ENCODE assay signal across 17 cellular contexts in genomic region chr3:74789111-74789510, GRCh38.
DNase-seq lines count a peak whose midpoint lies in the region; ATAC-seq, FAIRE-seq and TF ChIP-seq lines count a peak whose summit lies in the region.
"Had no signal": no experiment of that assay in that cellular context is flagged by ENCODE, and none has a peak within 500 bp of the region (broad histone marks: within the 10 kb centered on the region; RNA-seq: fewer than 3 reads in every experiment).

No MANE protein-coding gene starts in this region.

- intact Hi-C loops in PC-3 (cut with micrococcal nuclease) = no loop called here
- intact Hi-C loops in head of caudate nucleus (cut with DNase I) = no loop called here
- intact Hi-C loops in lower leg skin (cut with DNase I; ENCODE audit: low total_unique reads) = no loop called here

- CTCF ChIA-PET in A549 (lab: Yijun Ruan, JAX) (no interaction called here), PC-3 (lab: Charles Lee) (no interaction called here)

- no TSS peak for BruUV-seq in PC-3 (replicated peaks; lab: Mats Ljungman, UMichigan)

- POLR2A ChIA-PET in A549 (lab: Yijun Ruan, JAX) = no interaction called here
- POLR2A ChIA-PET in PC-3 (lab: Charles Lee; ENCODE audit: unreplicated experiment) = no interaction called here

- TF ChIP-seq CTCF in A549 (IDR thresholded peaks at IDR 0.05) (no peak), PC-3 (conservative IDR thresholded peaks at IDR 0.05; ENCODE audit: low read depth, low read length) (no peak), lower leg skin (IDR thresholded peaks at IDR 0.05) (no peak)

- H3K36me3 ChIP-seq in GM23248 (ENCODE audit: low read depth) (no peaks in the 10 kb centered on the region), PC-3 (ENCODE audit: low read depth, low read length) (no peaks in the 10 kb centered on the region)
- H3K36me3 ChIP-seq: sigmoid colon, WERI-Rb-1 had no signal

- no peak for TF ChIP-seq EP300 in A549 (IDR thresholded peaks at IDR 0.05)

- H3K27me3 ChIP-seq in GM23248 (replicated peaks; ENCODE audit: insufficient read depth) (no peaks in the 10 kb centered on the region), PC-3 (ENCODE audit: low read length) (no peaks in the 10 kb centered on the region)
- H3K27me3 ChIP-seq: sigmoid colon had no signal

- ATAC-seq in A549 (peak in 1 of 2 experiments; percentile 50; a peak in 1 of 6 replicates), PC-3 (peak; percentile 87), GM21367 (IDR thresholded peaks at IDR 0.05; ENCODE audit: unreplicated experiment) (no peak)
- ATAC-seq: left colon had no signal

- peak in 1 of 2 experiments; percentile 24 for DNase-seq in A549 (ENCODE audit: low read depth in 1 of 2, low spot score in 1 of 2)
- peak; percentile 59 for DNase-seq in GM23248
- peak; percentile 81 for DNase-seq in PC-3
- DNase-seq in head of caudate nucleus = peak in 22 of 42 donors; percentile 1 to 70 (median 24)
- DNase-seq in NCI-H446 (lab: John Stamatoyannopoulos, UW) = no peak
- no peak for DNase-seq in lower leg skin (ENCODE audit: low spot score in 2 of 2)
- no peak for DNase-seq in activated CD4-positive, alpha-beta T cell treated with anti-CD3 and anti-CD28 coated beads, Interleukin-2, amount 50 U/mL, for 1 hour
- DNase-seq: amniotic stem cell; left colon; MV-4-11; NCI-H2081 treated with DMSO at 0.1 percent for 48 hours; NCI-H526 treated with DMSO at 0.1 percent for 48 hours; sigmoid colon; stimulated activated CD4-positive, alpha-beta T cell treated with anti-CD3 and anti-CD28 coated beads, Interleukin-2, amount 100 ng/mL, for 48 hours; T-helper 1 cell; WERI-Rb-1 had no signal

- H2AFZ ChIP-seq in GM23248 (no peak overlapping the region), PC-3 (ENCODE audit: low read length) (no peak overlapping the region)

- no peak for TF ChIP-seq RAD21 in A549 (conservative IDR thresholded peaks at IDR 0.05 in 1 of 2, IDR thresholded peaks at IDR 0.05 in 1 of 2)

- H3K9me3 ChIP-seq in A549 = no peaks in the 10 kb centered on the region
- H3K9me3 ChIP-seq in GM23248 (ENCODE audit: low read depth) = no peaks in the 10 kb centered on the region
- H3K9me3 ChIP-seq in PC-3 (ENCODE audit: low read length) = 0 out of 2 replicates have a peak, but pooled peaks cover 12% of the 10 kb centered on the region

- H3K9ac ChIP-seq in GM23248 (no peak overlapping the region), PC-3 (ENCODE audit: low read length) (no peak overlapping the region)

- H3K4me2 ChIP-seq in A549 (no peak overlapping the region), GM23248 (ENCODE audit: unreplicated experiment) (no peak overlapping the region), PC-3 (ENCODE audit: low read length) (no peak overlapping the region; the same call in 1 of the 2 replicates)

- no peak overlapping the region for H3K4me3 ChIP-seq in A549
- H3K4me3 ChIP-seq in GM23248 = no peak overlapping the region
- no peak overlapping the region for H3K4me3 ChIP-seq in PC-3 (ENCODE audit: low read length)
- no peak overlapping the region for H3K4me3 ChIP-seq in lower leg skin (ENCODE audit: low read depth, poor library complexity, severe bottlenecking)
- H3K4me3 ChIP-seq: sigmoid colon had no signal

- in situ Hi-C loops in GM23248 (cut with MboI) = no loop called here

- H3K4me1 ChIP-seq in A549 (no peaks in the 10 kb centered on the region), GM23248 (ENCODE audit: insufficient read depth) (peaks cover 8% of the 10 kb centered on the region; the same call in 1 of the 2 replicates), PC-3 (ENCODE audit: insufficient read depth, low read length) (0 out of 2 replicates have a peak, but pooled peaks cover 3% of the 10 kb centered on the region)
- H3K4me1 ChIP-seq: sigmoid colon had no signal

- H3K9me2 ChIP-seq in GM23248 (ENCODE audit: insufficient read depth) (no peaks in the 10 kb centered on the region), PC-3 (replicated peaks; ENCODE audit: low read length) (no peaks in the 10 kb centered on the region)

- H4K20me1 ChIP-seq in GM23248 (ENCODE audit: insufficient read depth) (no peaks in the 10 kb centered on the region), PC-3 (ENCODE audit: low read length) (no peaks in the 10 kb centered on the region)

- TF ChIP-seq POLR2A in A549 (IDR thresholded peaks at IDR 0.05; ENCODE audit: low read length) (no peak), lower leg skin (IDR thresholded peaks at IDR 0.05) (no peak)

- no peak for FAIRE-seq in A549 (lab: Jason Lieb, UNC)

- H3K27ac ChIP-seq in A549 (no peak overlapping the region), GM23248 (no peak overlapping the region), PC-3 (ENCODE audit: low read length) (no peak overlapping the region)
- H3K27ac ChIP-seq: sigmoid colon, WERI-Rb-1 had no signal

- no peaks in the 10 kb centered on the region for H3F3A ChIP-seq in GM23248 (ENCODE audit: insufficient read depth)
- no peaks in the 10 kb centered on the region for H3F3A ChIP-seq in PC-3 (ENCODE audit: low read length, unreplicated experiment)

- 3% methylated on average over 3 of the region's 3 CpGs for WGBS in A549 (ENCODE audit: missing lambda C conversion rate)
- WGBS in GM23248 (ENCODE audit: low coverage in 1 of 2, low lambda C conversion rate in 2 of 2, missing lambda C conversion rate in 2 of 2), 2 experiments = 26 to 30% methylated on average over 3 of the region's 3 CpGs
- 64 to 70% methylated on average over 3 of the region's 3 CpGs for WGBS in lower leg skin, 2 donors

- no peaks in the 10 kb centered on the region for H3K79me2 ChIP-seq in GM23248 (ENCODE audit: insufficient read depth)
- no peaks in the 10 kb centered on the region for H3K79me2 ChIP-seq in PC-3 (ENCODE audit: low read length)

TF ChIP-seq in A549, 52 proteins besides CTCF, POLR2A, EP300 and RAD21:
- TF ChIP-seq FOXS1 (CRISPR knock-in tag; IDR thresholded peaks at IDR 0.05) (no peak), ZC3H11A (IDR thresholded peaks at IDR 0.05) (no peak), ESRRA (IDR thresholded peaks at IDR 0.05; ENCODE audit: borderline replicate concordance, low read length) (no peak), FOSL2 (IDR thresholded peaks at IDR 0.05) (peak; percentile 37; the same call in 1 of the 2 replicates), FOSL2 (CRISPR knock-in tag; IDR thresholded peaks at IDR 0.05) (peak; percentile 32; the same call in 1 of the 2 replicates), JUNB (IDR thresholded peaks at IDR 0.05) (peak; percentile 32; the same call in 1 of the 2 replicates), NR3C1 (IDR thresholded peaks at IDR 0.05) (no peak)
TF ChIP-seq in A549: peak in this region for 2.

Comparison
In these comparisons a context has a peak if more than half of its experiments do, and no peak if none do; other contexts are left out.
1. DNase-seq: peak in GM23248 (single experiment), PC-3 (single experiment) and head of caudate nucleus (22 of 42); none in NCI-H446 (0 of 2), lower leg skin (0 of 2) and activated CD4-positive, alpha-beta T cell treated with anti-CD3 and anti-CD28 coated beads, Interleukin-2, amount 50 U/mL, for 1 hour (single experiment).